ENCODE assay signal across 19 cellular contexts in genomic region chr9:86340356-86341006, GRCh38. TPM values are rescaled to one million over a fixed set of nuclear protein-coding genes. Genes with fewer than 3 reads are reported as not detected.
DNase-seq lines count a peak whose midpoint lies in the region; ATAC-seq, FAIRE-seq and TF ChIP-seq lines count a peak whose summit lies in the region.
"Had no signal": no experiment of that assay in that cellular context is flagged by ENCODE, and none has a peak within 500 bp of the region (broad histone marks: within the 10 kb centered on the region; RNA-seq: fewer than 3 reads in every experiment).

No MANE protein-coding gene starts in this region.

- no peak overlapping the region for H3K9ac ChIP-seq in GM12878 (ENCODE audit: control insufficient read depth, insufficient read depth, low read length)
- H3K9ac ChIP-seq: neural progenitor cell had no signal

- H3K36me3 ChIP-seq in GM12878 (ENCODE audit: control insufficient read depth in 2 of 2, insufficient read depth in 2 of 2, low read length in 1 of 2) (peaks cover 2 to 27% of the 10 kb centered on the region in 2 experiments; a peak in 3 of 4 replicates), lower lobe of right lung (peaks cover 100% of the 10 kb centered on the region)

- POLR2A ChIA-PET in GM12878 (lab: Charles Lee) = interaction anchor here (0.5 to 5.3 kb wide), 4 partner anchors 9 to 387 kb away, joined by 3 to 30 read pairs (median 8); partner anchors contain the start of gene ISCA1

- no peaks in the 10 kb centered on the region for H3K27me3 Mint-ChIP-seq in activated naive CD8-positive, alpha-beta T cell
- no peaks in the 10 kb centered on the region for H3K27me3 Mint-ChIP-seq in activated naive CD8-positive, alpha-beta T cell treated with anti-CD3 and anti-CD28 coated beads for 36 hours
- no peaks in the 10 kb centered on the region for H3K27me3 Mint-ChIP-seq in HFFc6 (ENCODE audit: insufficient read depth)

- in situ Hi-C loops in GM12878 (cut with MboI) = no loop called here

- WGBS in GM12878 (ENCODE audit: insufficient coverage, insufficient replicate concordance, low lambda C conversion rate, missing lambda C conversion rate) = 33% methylated on average over 1 of the region's 1 CpG

- peaks cover 35% of the 10 kb centered on the region for H3K36me3 Mint-ChIP-seq in activated naive CD8-positive, alpha-beta T cell
- H3K36me3 Mint-ChIP-seq in activated naive CD8-positive, alpha-beta T cell treated with anti-CD3 and anti-CD28 coated beads for 36 hours = peaks cover 52% of the 10 kb centered on the region
- H3K36me3 Mint-ChIP-seq in HFFc6 (ENCODE audit: low read depth) = peaks cover 58% of the 10 kb centered on the region
- peaks cover 97% of the 10 kb centered on the region for H3K36me3 Mint-ChIP-seq in stimulated activated effector memory CD8-positive, alpha-beta T cell treated with anti-CD3 and anti-CD28 coated beads, Interleukin-12 subunit alpha, Interleukin-12 subunit beta, amount 100 ng/mL, for 72 hours

- H3K27ac ChIP-seq in GM12878 (ENCODE audit: control insufficient read depth, insufficient read depth) (peak overlapping the region; percentile 62), lower lobe of right lung (no peak overlapping the region)
- H3K27ac ChIP-seq: cardiac muscle cell, neural progenitor cell had no signal

- RAD21 ChIA-PET in GM12878 (lab: Charles Lee; ENCODE audit: unreplicated experiment) = interaction anchor here (4.0 kb wide), 1 partner anchor 10 kb away, joined by 26 read pairs; no protein-coding TSS in a partner anchor

- BruUV-seq in GM12878 (replicated peaks; lab: Mats Ljungman, UMichigan) = no TSS peak

- H2AFZ ChIP-seq in GM12878 (ENCODE audit: control insufficient read depth, low read depth, low read length) = no peak overlapping the region
- H2AFZ ChIP-seq: neural progenitor cell had no signal

- peak overlapping the region; percentile 71 for H3K27ac Mint-ChIP-seq in activated naive CD8-positive, alpha-beta T cell
- H3K27ac Mint-ChIP-seq in activated naive CD8-positive, alpha-beta T cell treated with anti-CD3 and anti-CD28 coated beads for 36 hours = no peak overlapping the region
- peak overlapping the region; percentile 47; the same call in 1 of the 2 replicates for H3K27ac Mint-ChIP-seq in HFFc6
- peak overlapping the region; percentile 2 for H3K27ac Mint-ChIP-seq in stimulated activated effector memory CD8-positive, alpha-beta T cell treated with anti-CD3 and anti-CD28 coated beads, Interleukin-12 subunit alpha, Interleukin-12 subunit beta, amount 100 ng/mL, for 72 hours
- H3K27ac Mint-ChIP-seq: endodermal cell, neural progenitor cell had no signal

- H3K4me3 ChIP-seq in GM12878 = no peak overlapping the region
- H3K4me3 ChIP-seq in lower lobe of right lung = no peak overlapping the region
- H3K4me3 ChIP-seq: cardiac muscle cell, lung, neural progenitor cell, skin epidermis had no signal

- peaks cover 6% of the 10 kb centered on the region for H3K79me2 ChIP-seq in GM12878 (ENCODE audit: control insufficient read depth, insufficient read depth, low read length)

- peak overlapping the region; percentile 68; the same call in 1 of the 2 replicates for H3K4me2 ChIP-seq in GM12878 (ENCODE audit: control insufficient read depth, insufficient read depth)
- H3K4me2 ChIP-seq: neural progenitor cell had no signal

- SMC1A ChIA-PET in GM12878 (lab: Charles Lee; ENCODE audit: uncharacterized antibody, unreplicated experiment) = interaction anchor here (1.3 to 7.0 kb wide), 5 partner anchors 9 to 33 kb away, joined by 3 to 51 read pairs (median 5); no protein-coding TSS in a partner anchor

- peak; percentile 70 for ATAC-seq in GM12878
- peak; percentile 70 for ATAC-seq in stimulated activated effector memory CD8-positive, alpha-beta T cell treated with anti-CD3 and anti-CD28 coated beads, Interleukin-12 subunit alpha, Interleukin-12 subunit beta, amount 100 ng/mL, for 72 hours
- ATAC-seq in lower lobe of right lung = no peak

- CTCF ChIA-PET in GM12878 (lab: Yijun Ruan, JAX) = interaction anchor here (0.7 to 3.4 kb wide), 6 partner anchors 10 to 139 kb away, joined by 3 to 20 read pairs (median 6); partner anchors contain the start of gene TUT7

- H3K27me3 ChIP-seq in GM12878 (replicated peaks in 1 of 2; ENCODE audit: control insufficient read depth in 2 of 2, insufficient read depth in 2 of 2, low read length in 1 of 2) = no peaks in the 10 kb centered on the region
- no peaks in the 10 kb centered on the region for H3K27me3 ChIP-seq in lower lobe of right lung (ENCODE audit: low read depth)
- H3K27me3 ChIP-seq: cardiac muscle cell, neural progenitor cell had no signal

- H3K4me3 Mint-ChIP-seq in activated naive CD8-positive, alpha-beta T cell = no peak overlapping the region
- no peak overlapping the region for H3K4me3 Mint-ChIP-seq in activated naive CD8-positive, alpha-beta T cell treated with anti-CD3 and anti-CD28 coated beads for 36 hours
- no peak overlapping the region for H3K4me3 Mint-ChIP-seq in HFFc6
- peak overlapping the region; percentile 68 for H3K4me3 Mint-ChIP-seq in stimulated activated effector memory CD8-positive, alpha-beta T cell treated with anti-CD3 and anti-CD28 coated beads, Interleukin-12 subunit alpha, Interleukin-12 subunit beta, amount 100 ng/mL, for 72 hours
- H3K4me3 Mint-ChIP-seq: endodermal cell, neural progenitor cell had no signal

- intact Hi-C loops in GM12878 (cut with micrococcal nuclease; ENCODE audit: unreplicated experiment) (no loop called here), lower lobe of right lung (cut with DNase I) (no loop called here)

- peaks cover 56% of the 10 kb centered on the region for H3K4me1 Mint-ChIP-seq in activated naive CD8-positive, alpha-beta T cell (ENCODE audit: low read depth)
- peaks cover 48% of the 10 kb centered on the region for H3K4me1 Mint-ChIP-seq in activated naive CD8-positive, alpha-beta T cell treated with anti-CD3 and anti-CD28 coated beads for 36 hours
- H3K4me1 Mint-ChIP-seq in HFFc6 (ENCODE audit: low read depth) = peaks cover 42% of the 10 kb centered on the region
- H3K4me1 Mint-ChIP-seq in stimulated activated effector memory CD8-positive, alpha-beta T cell treated with anti-CD3 and anti-CD28 coated beads, Interleukin-12 subunit alpha, Interleukin-12 subunit beta, amount 100 ng/mL, for 72 hours = peaks cover 42% of the 10 kb centered on the region
- H3K4me1 Mint-ChIP-seq: endodermal cell, neural progenitor cell had no signal

- no peak for TF ChIP-seq EP300 in GM12878 (IDR thresholded peaks at IDR 0.05; ENCODE audit: borderline replicate concordance in 1 of 2, control insufficient read depth in 1 of 2, low read depth in 2 of 2, low read length in 2 of 2)

- no peak for TF ChIP-seq POLR2A in GM12878 (IDR thresholded peaks at IDR 0.05; ENCODE audit: low read depth, low read length)

- no peaks in the 10 kb centered on the region for H3K9me3 ChIP-seq in GM12878 (replicated peaks; ENCODE audit: control insufficient read depth, insufficient read depth, low read length)
- no peaks in the 10 kb centered on the region for H3K9me3 ChIP-seq in lower lobe of right lung

- no peak for FAIRE-seq in GM12878 (lab: Jason Lieb, UNC)
- FAIRE-seq: D721Med had no signal

- H3K4me1 ChIP-seq in GM12878 (ENCODE audit: control insufficient read depth, insufficient read depth, low read length) (peaks cover 50% of the 10 kb centered on the region), lower lobe of right lung (peaks cover 5% of the 10 kb centered on the region)
- H3K4me1 ChIP-seq: neural progenitor cell had no signal

- no peak for TF ChIP-seq CTCF in HFFc6 (IDR thresholded peaks at IDR 0.05)
- no peak for TF ChIP-seq CTCF in GM12878 (IDR thresholded peaks at IDR 0.05 in 2 of 3, conservative IDR thresholded peaks at IDR 0.05 in 1 of 3; ENCODE audit: control insufficient read depth in 2 of 3, extremely low read depth in 1 of 3, insufficient read depth in 1 of 3, low read depth in 3 of 3, low read length in 3 of 3)
- no peak for TF ChIP-seq CTCF in lower lobe of right lung (IDR thresholded peaks at IDR 0.05)

- no peak for TF ChIP-seq RAD21 in GM12878 (IDR thresholded peaks at IDR 0.05; ENCODE audit: insufficient read depth, low read depth, low read length)

- no peak for DNase-seq in activated naive CD8-positive, alpha-beta T cell treated with anti-CD3 and anti-CD28 coated beads for 36 hours
- DNase-seq in HFFc6 (no peak), GM12878 (ENCODE audit: low read depth, low spot score) (no peak), lower lobe of right lung (no peak), RKO (ENCODE audit: low spot score) (no peak), DMS53 treated with DMSO at 0.1 percent for 48 hours (lab: John Stamatoyannopoulos, UW; ENCODE audit: unreplicated experiment) (no peak)
- DNase-seq in stimulated activated effector memory CD8-positive, alpha-beta T cell treated with anti-CD3 and anti-CD28 coated beads, Interleukin-12 subunit alpha, Interleukin-12 subunit beta, amount 100 ng/mL, for 72 hours (ENCODE audit: low spot score in 2 of 2) = no peak
- DNase-seq: activated CD8-positive, alpha-beta memory T cell treated with anti-CD3 and anti-CD28 coated beads for 24 hours; activated naive CD4-positive, alpha-beta T cell treated with Interleukin-2 at 50 U/mL for 16 hours; endodermal cell; NCI-H187; NCI-H526 treated with DMSO at 0.1 percent for 48 hours; stimulated activated naive CD4-positive, alpha-beta T cell treated with Interleukin-2 at 50 U/mL for 16 hours had no signal

- no peaks in the 10 kb centered on the region for H3K9me3 Mint-ChIP-seq in activated naive CD8-positive, alpha-beta T cell (ENCODE audit: low read depth)
- no peaks in the 10 kb centered on the region for H3K9me3 Mint-ChIP-seq in activated naive CD8-positive, alpha-beta T cell treated with anti-CD3 and anti-CD28 coated beads for 36 hours
- H3K9me3 Mint-ChIP-seq in HFFc6 = no peaks in the 10 kb centered on the region
- no peaks in the 10 kb centered on the region for H3K9me3 Mint-ChIP-seq in stimulated activated effector memory CD8-positive, alpha-beta T cell treated with anti-CD3 and anti-CD28 coated beads, Interleukin-12 subunit alpha, Interleukin-12 subunit beta, amount 100 ng/mL, for 72 hours
- H3K9me3 Mint-ChIP-seq: endodermal cell, neural progenitor cell had no signal

- H4K20me1 ChIP-seq in GM12878 (ENCODE audit: control insufficient read depth, insufficient read depth) = no peaks in the 10 kb centered on the region

RNA-seq across cellular contexts. Expression of gene TUT7, which starts 13.7 kb away (rescaled TPM):
- total RNA-seq in activated naive CD8-positive, alpha-beta T cell treated with anti-CD3 and anti-CD28 coated beads for 36 hours = 10 to 100 TPM; 18.0 to 18.3 TPM
- total RNA-seq in HFFc6 (2021; fragmentation: NEBNext Ultra II Directional; extraction: Animal tissue kit (Norgen Biotek cat#: 25700)) = 10 to 100 TPM; 17.8 to 23.9 (median 19.2) TPM
- 214 and 227 TPM in 2 replicates for total RNA-seq in GM12878 (2013; cell fraction: nucleolus; rRNA removed)
- total RNA-seq in GM12878 (2014; rRNA removed) (28.1 and 33.2 TPM in 2 replicates), GM12878 (2014; rRNA removed; fragmentation: Illumina TruSeq; extraction: Trizol) (49.8 and 50.4 TPM in 2 replicates), GM12878 (2021) (26.4 and 28.8 TPM in 2 replicates), lower lobe of right lung (37.7 TPM)
- polyA plus RNA-seq in GM12878 (2011; ENCODE audit: low read depth) = 11.7 TPM
- polyA plus RNA-seq in GM12878 (2011; rRNA removed) (38.9 and 60.3 TPM in 2 replicates), GM12878 (2014; fragmentation: Illumina TruSeq; extraction: Trizol) (43.3 and 50.7 TPM in 2 replicates), GM12878 (2014; fragmentation: Nextera tagmentation; extraction: Ambion mirVana) (10 to 100 TPM in 1 of 2 experiments, 1 to 10 TPM in 1; 10.0 to 10.3 TPM), GM12878 (2014; rRNA removed) (16.1 and 22.4 TPM in 2 replicates), GM12878 (2016; fragmentation: Nextera tagmentation; extraction: Ambion mirVana) (10 to 100 TPM; 31.9 to 32.8 TPM)
- 15.0 and 19.8 TPM in 2 replicates for polyA plus RNA-seq in GM12878 (2011; cell fraction: cytosol; rRNA removed)
- 40.9 and 49.0 TPM in 2 replicates for polyA plus RNA-seq in GM12878 (2011; cell fraction: nucleus; rRNA removed)
- 19.8 and 29.9 TPM in 2 replicates for polyA plus RNA-seq in GM12878 (2012)
- polyA minus RNA-seq in GM12878 (2011; rRNA and poly(A)+ RNA removed) = 50.4 and 80.2 TPM in 2 replicates
- 15.5 and 24.2 TPM in 2 replicates for polyA minus RNA-seq in GM12878 (2011; cell fraction: cytosol; rRNA and poly(A)+ RNA removed)
- polyA minus RNA-seq in GM12878 (2011; cell fraction: nucleus; rRNA and poly(A)+ RNA removed) = 82.0 and 109 TPM in 2 replicates

RNA-seq across cellular contexts. Expression of gene ISCA1, which starts 58.1 kb away (rescaled TPM):
- 10 to 100 TPM; 33.9 to 35.8 TPM for total RNA-seq in activated naive CD8-positive, alpha-beta T cell treated with anti-CD3 and anti-CD28 coated beads for 36 hours
- total RNA-seq in HFFc6 (2021; fragmentation: NEBNext Ultra II Directional; extraction: Animal tissue kit (Norgen Biotek cat#: 25700)) = 10 to 100 TPM; 20.2 to 29.5 (median 25.7) TPM
- 16.2 and 16.5 TPM in 2 replicates for total RNA-seq in GM12878 (2013; cell fraction: nucleolus; rRNA removed)
- 23.8 and 25.4 TPM in 2 replicates for total RNA-seq in GM12878 (2014; rRNA removed)
- total RNA-seq in GM12878 (2014; rRNA removed; fragmentation: Illumina TruSeq; extraction: Trizol) = 24.5 and 25.4 TPM in 2 replicates
- 14.7 and 16.9 TPM in 2 replicates for total RNA-seq in GM12878 (2021)
- polyA plus RNA-seq in GM12878 (2011; ENCODE audit: low read depth) = 9.7 TPM
- polyA plus RNA-seq in GM12878 (2011; rRNA removed) = 25.6 and 35.4 TPM in 2 replicates
- 9.1 and 9.5 TPM in 2 replicates for polyA plus RNA-seq in GM12878 (2011; cell fraction: cytosol; rRNA removed)
- 6.2 and 6.5 TPM in 2 replicates for polyA plus RNA-seq in GM12878 (2011; cell fraction: nucleus; rRNA removed)
- polyA plus RNA-seq in GM12878 (2012) = 18.0 and 19.4 TPM in 2 replicates
- 25.4 and 29.3 TPM in 2 replicates for polyA plus RNA-seq in GM12878 (2014; fragmentation: Illumina TruSeq; extraction: Trizol)
- 10 to 100 TPM in 1 of 2 experiments, 1 to 10 TPM in 1; 8.9 to 10.9 TPM for polyA plus RNA-seq in GM12878 (2014; fragmentation: Nextera tagmentation; extraction: Ambion mirVana)
- polyA plus RNA-seq in GM12878 (2014; rRNA removed) = 17.6 and 21.3 TPM in 2 replicates
- polyA plus RNA-seq in GM12878 (2016; fragmentation: Nextera tagmentation; extraction: Ambion mirVana) = 10 to 100 TPM; 32.9 to 36.0 TPM
- polyA minus RNA-seq in GM12878 (2011; rRNA and poly(A)+ RNA removed) = 10.3 and 10.4 TPM in 2 replicates
- 3.2 and 3.6 TPM in 2 replicates for polyA minus RNA-seq in GM12878 (2011; cell fraction: cytosol; rRNA and poly(A)+ RNA removed)
- 4.1 and 9.4 TPM in 2 replicates for polyA minus RNA-seq in GM12878 (2011; cell fraction: nucleus; rRNA and poly(A)+ RNA removed)
- 24.1 TPM for total RNA-seq in lower lobe of right lung

Comparison
In these comparisons a context has a peak if more than half of its experiments do, and no peak if none do; other contexts are left out.
1. ATAC-seq: peak in GM12878 (single experiment) and stimulated activated effector memory CD8-positive, alpha-beta T cell treated with anti-CD3 and anti-CD28 coated beads, Interleukin-12 subunit alpha, Interleukin-12 subunit beta, amount 100 ng/mL, for 72 hours (single experiment); none in lower lobe of right lung (0 of 2).